8 cellular contexts compared by ENCODE assay signal in genomic region chr1:29230553-29231378, GRCh38. TPM values are rescaled to one million over a fixed set of nuclear protein-coding genes. Genes with fewer than 3 reads are reported as not detected.
A peak's percentile ranks its signal among the peaks of the same experiment; 100 is the strongest.
DNase-seq lines count a peak whose midpoint lies in the region; ATAC-seq, FAIRE-seq and TF ChIP-seq lines count a peak whose summit lies in the region.

Gene MECR (minus strand): TSS chr1:29230934. CDS start chr1:29230906, 28 bp downstream.

- H3K4me3 ChIP-seq in AG04449 (ENCODE audit: low read depth, low read length) (peak within 1 kb of the TSS; percentile 91), bronchial epithelial cell (ENCODE audit: low read depth, low read length) (peak within 1 kb of the TSS; percentile 88), spleen (peak within 1 kb of the TSS; percentile 55 to 83 (median 79))

- peak in 1 of 3 donors; percentile 18 for TF ChIP-seq POLR2A in spleen (IDR thresholded peaks at IDR 0.05)

- H3K27ac Mint-ChIP-seq in WTC11 (peak within 1 kb of the TSS; percentile 83), immature natural killer cell (peak within 1 kb of the TSS; percentile 93 to 99 (median 96))

- no peaks in the 10 kb centered on the region for H3K36me3 Mint-ChIP-seq in WTC11
- H3K36me3 Mint-ChIP-seq in immature natural killer cell: no peaks in the 10 kb centered on the region

- ATAC-seq in GM18858 (IDR thresholded peaks at IDR 0.05; ENCODE audit: unreplicated experiment) (peak; percentile 80), HG03103 (IDR thresholded peaks at IDR 0.05; ENCODE audit: low read depth, unreplicated experiment) (peak; percentile 94), WTC11 (peak; percentile 89)

- H3K4me1 Mint-ChIP-seq in WTC11 (peaks cover 31% of the 10 kb centered on the region), immature natural killer cell (peaks cover 21 to 27% of the 10 kb centered on the region in 2 donors)

- TF ChIP-seq CTCF in AG04449 (IDR thresholded peaks at IDR 0.05; ENCODE audit: insufficient read depth, low read length, missing control alignments) (peak; percentile 33), WTC11 (IDR thresholded peaks at IDR 0.05) (no peak), bronchial epithelial cell (IDR thresholded peaks at IDR 0.05; ENCODE audit: insufficient read depth, low read length, severe bottlenecking) (peak; percentile 30), spleen (IDR thresholded peaks at IDR 0.05 in 8 of 11, conservative IDR thresholded peaks at IDR 0.05 in 3 of 11) (peak in 6 of 11 experiments; percentile 12 to 52 (median 40))

- FAIRE-seq in bronchial epithelial cell (lab: Jason Lieb, UNC): no peak

- intact Hi-C loops in spleen (cut with DNase I; ENCODE audit: low total_unique reads): loop anchor here (10.0 kb wide), 1 partner anchor 1484 kb away; no protein-coding TSS in a partner anchor

- no peaks in the 10 kb centered on the region for H3K9me3 ChIP-seq in spleen

- H3K36me3 ChIP-seq in bronchial epithelial cell (ENCODE audit: control insufficient read depth, insufficient read depth, low read length) (no peaks in the 10 kb centered on the region), spleen (no peaks in the 10 kb centered on the region)

- CTCF ChIA-PET in AG04449 (lab: Yijun Ruan, JAX) (interaction anchor here (0.9 to 4.0 kb wide), 8 partner anchors 13 to 1477 kb away, joined by 4 to 17 read pairs (median 5); partner anchors contain the start of gene SRSF4), WTC11 (lab: Charles Lee) (interaction anchor here (0.9 to 2.2 kb wide), 11 partner anchors 9 to 1149 kb away, joined by 3 to 6 read pairs (median 4); no protein-coding TSS in a partner anchor)

- H3K27me3 Mint-ChIP-seq in WTC11 (ENCODE audit: low read depth) (peaks cover 38% of the 10 kb centered on the region), immature natural killer cell (ENCODE audit: low read depth in 3 of 3) (peaks cover 7 to 16% (median 11%) of the 10 kb centered on the region in 3 donors)

- 3 to 5% (median 3%) methylated on average over 27 to 52 of the region's 52 CpGs for WGBS in spleen, 5 donors

- POLR2A ChIA-PET in AG04449 (lab: Yijun Ruan, JAX): interaction anchor here (0.8 kb wide), 1 partner anchor 14 kb away, joined by 3 read pairs; no protein-coding TSS in a partner anchor
- POLR2A ChIA-PET in WTC11 (lab: Charles Lee): interaction anchor here (0.6 to 1.3 kb wide), 3 partner anchors 9 to 902 kb away, joined by 3 to 4 read pairs (median 3); no protein-coding TSS in a partner anchor

- DNase-seq in AG04449 (ENCODE audit: low read depth, low spot score): no peak
- DNase-seq in NCI-H2196 (lab: John Stamatoyannopoulos, UW; ENCODE audit: unreplicated experiment): peak; percentile 91
- DNase-seq in WTC11 (ENCODE audit: low spot score): peak; percentile 97
- peak; percentile 75 for DNase-seq in bronchial epithelial cell (ENCODE audit: low read depth)
- DNase-seq in immature natural killer cell: peak; percentile 95
- DNase-seq in spleen: peak; percentile 98

- H3K27ac ChIP-seq in spleen: peak within 1 kb of the TSS; percentile 33 to 83 (median 73)

- no peaks in the 10 kb centered on the region for H3K9me3 Mint-ChIP-seq in WTC11
- H3K9me3 Mint-ChIP-seq in immature natural killer cell: peaks cover 0 to under 1% (median 0%) of the 10 kb centered on the region in 6 donors

- peaks cover 11 to 36% (median 19%) of the 10 kb centered on the region in 6 donors for H3K4me1 ChIP-seq in spleen

- no peaks in the 10 kb centered on the region for H3K27me3 ChIP-seq in bronchial epithelial cell (ENCODE audit: control insufficient read depth, insufficient read depth, low read length)
- peaks cover 0 to 23% (median 0%) of the 10 kb centered on the region in 7 donors for H3K27me3 ChIP-seq in spleen (replicated peaks in 1 of 7)

- H3K4me3 Mint-ChIP-seq in WTC11 (peak within 1 kb of the TSS; percentile 93), immature natural killer cell (peak within 1 kb of the TSS; percentile 93 to 99 (median 95))

TF ChIP-seq in WTC11, 78 proteins besides CTCF, POLR2A, EP300 and RAD21 (continues in another document):
- TF ChIP-seq IRF2 (CRISPR knock-in tag; IDR thresholded peaks at IDR 0.05; ENCODE audit: borderline replicate concordance, low read depth) (no peak), ZNF512 (CRISPR knock-in tag; IDR thresholded peaks at IDR 0.05; ENCODE audit: borderline replicate concordance) (no peak), SP1 (CRISPR knock-in tag; conservative IDR thresholded peaks at IDR 0.05) (peak; percentile 99), FOXP1 (CRISPR knock-in tag; IDR thresholded peaks at IDR 0.05; ENCODE audit: borderline replicate concordance) (no peak), ZNF416 (CRISPR knock-in tag; IDR thresholded peaks at IDR 0.05) (no peak; the same call in 1 of the 2 replicates), JAZF1 (CRISPR knock-in tag; IDR thresholded peaks at IDR 0.05) (no peak), NFE2L1 (CRISPR knock-in tag; IDR thresholded peaks at IDR 0.05) (no peak), ATF2 (CRISPR knock-in tag; IDR thresholded peaks at IDR 0.05; ENCODE audit: borderline replicate concordance, low read depth) (no peak), OVOL2 (CRISPR knock-in tag; IDR thresholded peaks at IDR 0.05; ENCODE audit: borderline replicate concordance) (no peak), ZBTB21 (CRISPR knock-in tag; IDR thresholded peaks at IDR 0.05; ENCODE audit: borderline replicate concordance) (no peak), MLX (CRISPR knock-in tag; IDR thresholded peaks at IDR 0.05) (0 out of 2 replicates have a peak, but pooled peaks have one; percentile 49), CDX4 (CRISPR knock-in tag; IDR thresholded peaks at IDR 0.05; ENCODE audit: borderline replicate concordance) (no peak), NFATC4 (CRISPR knock-in tag; IDR thresholded peaks at IDR 0.05) (no peak), PRRX2 (CRISPR knock-in tag; IDR thresholded peaks at IDR 0.05) (no peak), USF2 (CRISPR knock-in tag; IDR thresholded peaks at IDR 0.05) (peak; percentile 71)

RNA-seq across cellular contexts. Expression of gene MECR, which starts in this region (rescaled TPM):
- 37.6 to 44.2 TPM (median 43.0 TPM) in 3 replicates for total RNA-seq in WTC11 (2021)
- 28.2 TPM in 2 replicates for total RNA-seq in bronchial epithelial cell
- 10 to 100 TPM in 2 of 3 donors, 1 to 10 TPM in 1; 6.5 to 14.0 (median 11.3) TPM for polyA plus RNA-seq in immature natural killer cell
- total RNA-seq in spleen: 10 to 100 TPM in 4 of 7 donors, 1 to 10 TPM in 3; 6.4 to 25.4 (median 12.9) TPM
- 10 to 100 TPM; 14.3 to 18.3 (median 17.8) TPM for polyA plus RNA-seq in spleen
